Comparison of ENCODE assay signal across 12 cellular contexts in genomic region chr5:31771500-31771899, GRCh38.
DNase-seq lines count a peak whose midpoint lies in the region; ATAC-seq and TF ChIP-seq lines count a peak whose summit lies in the region.
"Had no signal": no experiment of that assay in that cellular context is flagged by ENCODE, and none has a peak within 500 bp of the region (broad histone marks: within the 10 kb centered on the region; RNA-seq: fewer than 3 reads in every experiment).

No MANE protein-coding gene starts in this region.

- H3K27ac ChIP-seq in OCI-LY3 (ENCODE audit: low read length): no peak overlapping the region

- H3K4me1 ChIP-seq in OCI-LY3 (ENCODE audit: low read length): peaks cover 39% of the 10 kb centered on the region

- no peaks in the 10 kb centered on the region for H3K36me3 ChIP-seq in OCI-LY3 (replicated peaks; ENCODE audit: low read depth, low read length)

- peak overlapping the region; percentile 69 for H3K4me2 ChIP-seq in OCI-LY3 (ENCODE audit: low read length)

- TF ChIP-seq CTCF in OCI-LY3 (IDR thresholded peaks at IDR 0.05; ENCODE audit: low read depth, low read length) (no peak), CD14-positive monocyte (IDR thresholded peaks at IDR 0.05) (no peak)

- intact Hi-C loops in activated CD4-positive, alpha-beta T cell treated with anti-CD3 and anti-CD28 coated beads, Interleukin-2, amount 10 ng/mL, durations not matched to agents 24 days and 14 days (cut with micrococcal nuclease): no loop called here
- intact Hi-C loops in CD14-positive monocyte (cut with micrococcal nuclease): no loop called here

- H3K9ac ChIP-seq in OCI-LY3 (ENCODE audit: low read length): no peak overlapping the region

- H3K36me3 Mint-ChIP-seq in activated CD4-positive, alpha-beta T cell treated with anti-CD3 and anti-CD28 coated beads, Interleukin-2, amount 10 ng/mL, durations not matched to agents 24 days and 14 days (ENCODE audit: low read depth): no peaks in the 10 kb centered on the region
- H3K36me3 Mint-ChIP-seq in CD14-positive monocyte: no peaks in the 10 kb centered on the region

- H3K9me3 ChIP-seq in OCI-LY3 (ENCODE audit: insufficient read depth, low read length): no peaks in the 10 kb centered on the region

- DNase-seq in activated CD4-positive, alpha-beta T cell treated with anti-CD3 and anti-CD28 coated beads, Interleukin-2, amount 10 ng/mL, durations not matched to agents 24 days and 14 days: no peak
- DNase-seq in CD14-positive monocyte (ENCODE audit: low spot score) (no peak), NCI-H446 treated with DMSO at 0.1 percent for 48 hours (lab: John Stamatoyannopoulos, UW) (no peak)
- DNase-seq: activated CD4-positive, alpha-beta memory T cell treated with anti-CD3 and anti-CD28 coated beads, Interleukin-2, amount 10 ng/mL, durations not matched to agents 7 days and 5 days; activated gamma-delta T cell treated with Interleukin-2 at 50 U/mL for 16 hours; Kasumi-1 had no signal

- peak; percentile 12 for ATAC-seq in GM18519 (IDR thresholded peaks at IDR 0.05; ENCODE audit: low FRiP score, unreplicated experiment)
- peak; percentile 15 for ATAC-seq in GM21529 (IDR thresholded peaks at IDR 0.05; ENCODE audit: unreplicated experiment)
- ATAC-seq in HG03108 (IDR thresholded peaks at IDR 0.05; ENCODE audit: unreplicated experiment): peak; percentile 16
- ATAC-seq in GM19328 (IDR thresholded peaks at IDR 0.05; ENCODE audit: unreplicated experiment): no peak

- H3K27ac Mint-ChIP-seq in activated CD4-positive, alpha-beta T cell treated with anti-CD3 and anti-CD28 coated beads, Interleukin-2, amount 10 ng/mL, durations not matched to agents 24 days and 14 days: no peak overlapping the region
- H3K27ac Mint-ChIP-seq in CD14-positive monocyte: no peak overlapping the region
- H3K27ac Mint-ChIP-seq: activated CD4-positive, alpha-beta memory T cell treated with anti-CD3 and anti-CD28 coated beads, Interleukin-2, amount 10 ng/mL, durations not matched to agents 7 days and 5 days; B cell had no signal

- H3K27me3 Mint-ChIP-seq in activated CD4-positive, alpha-beta T cell treated with anti-CD3 and anti-CD28 coated beads, Interleukin-2, amount 10 ng/mL, durations not matched to agents 24 days and 14 days: no peaks in the 10 kb centered on the region
- peaks cover 0 to 2% (median 0%) of the 10 kb centered on the region in 3 donors for H3K27me3 Mint-ChIP-seq in CD14-positive monocyte (ENCODE audit: low read depth in 3 of 3)
- H3K27me3 Mint-ChIP-seq: activated CD4-positive, alpha-beta memory T cell treated with anti-CD3 and anti-CD28 coated beads, Interleukin-2, amount 10 ng/mL, durations not matched to agents 7 days and 5 days; B cell had no signal

- H3K4me1 Mint-ChIP-seq in activated CD4-positive, alpha-beta T cell treated with anti-CD3 and anti-CD28 coated beads, Interleukin-2, amount 10 ng/mL, durations not matched to agents 24 days and 14 days: no peaks in the 10 kb centered on the region
- peaks cover 10% of the 10 kb centered on the region for H3K4me1 Mint-ChIP-seq in CD14-positive monocyte

- no peak overlapping the region for H3K4me3 Mint-ChIP-seq in activated CD4-positive, alpha-beta T cell treated with anti-CD3 and anti-CD28 coated beads, Interleukin-2, amount 10 ng/mL, durations not matched to agents 24 days and 14 days
- no peak overlapping the region for H3K4me3 Mint-ChIP-seq in CD14-positive monocyte
- H3K4me3 Mint-ChIP-seq: activated CD4-positive, alpha-beta memory T cell treated with anti-CD3 and anti-CD28 coated beads, Interleukin-2, amount 10 ng/mL, durations not matched to agents 7 days and 5 days; B cell had no signal

- H3K79me2 ChIP-seq in OCI-LY3 (ENCODE audit: low read length): no peaks in the 10 kb centered on the region

- H3K27me3 ChIP-seq in OCI-LY3 (ENCODE audit: low read depth, low read length): peaks cover 17% of the 10 kb centered on the region

- H4K20me1 ChIP-seq in OCI-LY3 (ENCODE audit: insufficient read depth, low read length): peaks cover 3% of the 10 kb centered on the region; the same call in 1 of the 2 replicates

- H2AFZ ChIP-seq in OCI-LY3 (ENCODE audit: low read depth, low read length): no peak overlapping the region

- H3K9me3 Mint-ChIP-seq in activated CD4-positive, alpha-beta T cell treated with anti-CD3 and anti-CD28 coated beads, Interleukin-2, amount 10 ng/mL, durations not matched to agents 24 days and 14 days: no peaks in the 10 kb centered on the region
- H3K9me3 Mint-ChIP-seq in CD14-positive monocyte: peaks cover 12 to 30% (median 26%) of the 10 kb centered on the region in 7 donors
- H3K9me3 Mint-ChIP-seq: activated CD4-positive, alpha-beta memory T cell treated with anti-CD3 and anti-CD28 coated beads, Interleukin-2, amount 10 ng/mL, durations not matched to agents 7 days and 5 days had no signal

- H3K4me3 ChIP-seq in OCI-LY3 (ENCODE audit: low read length): no peak overlapping the region
